ENCODE assay signal across 10 cellular contexts in genomic region chr17:46195217-46195855, GRCh38. TPM values are rescaled to one million over a fixed set of nuclear protein-coding genes. Genes with fewer than 3 reads are reported as not detected.
DNase-seq lines count a peak whose midpoint lies in the region; ATAC-seq, FAIRE-seq and TF ChIP-seq lines count a peak whose summit lies in the region.
"Had no signal": no experiment of that assay in that cellular context is flagged by ENCODE, and none has a peak within 500 bp of the region (broad histone marks: within the 10 kb centered on the region; RNA-seq: fewer than 3 reads in every experiment).

No MANE protein-coding gene starts in this region.

- H3K9me3 Mint-ChIP-seq in T-cell (no peaks in the 10 kb centered on the region), progenitor cell of endocrine pancreas (ENCODE audit: low read depth) (no peaks in the 10 kb centered on the region)

- no peaks in the 10 kb centered on the region for H3K36me3 ChIP-seq in kidney (ENCODE audit: control insufficient read depth in 1 of 2, insufficient read depth in 2 of 2, low read length in 2 of 2)

- H3K27ac Mint-ChIP-seq in T-cell, result peak overlapping the region; percentile 93 to 98
- no peak overlapping the region for H3K27ac Mint-ChIP-seq in progenitor cell of endocrine pancreas

- H3K36me3 Mint-ChIP-seq in T-cell, result peaks cover 6% of the 10 kb centered on the region
- H3K36me3 Mint-ChIP-seq in progenitor cell of endocrine pancreas (ENCODE audit: insufficient read depth), result peaks cover 3% of the 10 kb centered on the region

- peak overlapping the region; percentile 83 to 96 (median 85) for H3K4me3 Mint-ChIP-seq in T-cell
- no peak overlapping the region for H3K4me3 Mint-ChIP-seq in progenitor cell of endocrine pancreas (ENCODE audit: low read depth)

- peaks cover 58 to 74% (median 64%) of the 10 kb centered on the region in 3 donors for H3K4me1 Mint-ChIP-seq in T-cell
- H3K4me1 Mint-ChIP-seq in progenitor cell of endocrine pancreas (ENCODE audit: low read depth), result peaks cover 23% of the 10 kb centered on the region

- intact Hi-C loops in kidney (cut with DNase I), result no loop called here

- TF ChIP-seq CTCF in 22Rv1 (IDR thresholded peaks at IDR 0.05), result peak; percentile 55
- no peak for TF ChIP-seq CTCF in kidney (IDR thresholded peaks at IDR 0.05; ENCODE audit: borderline replicate concordance, extremely low read depth, insufficient read depth)
- TF ChIP-seq CTCF in progenitor cell of endocrine pancreas (IDR thresholded peaks at IDR 0.05; ENCODE audit: unreplicated experiment), result no peak

- peaks cover 8 to 22% of the 10 kb centered on the region in 2 donors for H3K4me1 ChIP-seq in kidney (ENCODE audit: control insufficient read depth in 1 of 2, insufficient read depth in 1 of 2, low read depth in 1 of 2, low read length in 2 of 2)

- no peaks in the 10 kb centered on the region for H3K9me3 ChIP-seq in kidney (ENCODE audit: control insufficient read depth in 1 of 2, low read length in 2 of 2)
- H3K9me3 ChIP-seq: mucosa of descending colon had no signal

- no peak overlapping the region for H3K9ac ChIP-seq in kidney (ENCODE audit: low read length in 2 of 2)

- no peak for FAIRE-seq in kidney (lab: Jason Lieb, UNC)

- H3K27ac ChIP-seq in 22Rv1 (no peak overlapping the region), kidney (ENCODE audit: low read depth in 2 of 2, low read length in 2 of 2) (no peak overlapping the region)

- H3K4me3 ChIP-seq in kidney (ENCODE audit: low read length in 2 of 2), result no peak overlapping the region
- H3K4me3 ChIP-seq: mucosa of descending colon had no signal

- POLR2A ChIA-PET in T-cell (lab: Charles Lee), result interaction anchor here in 1 of 2 donors (0.6 kb wide), 1 partner anchor 106 kb away, joined by 3 read pairs; no protein-coding TSS in a partner anchor

- CTCF ChIA-PET in T-cell (lab: Charles Lee), result interaction anchor here in 1 of 2 donors (0.6 to 1.0 kb wide), 4 partner anchors 16 to 136 kb away, joined by 3 to 9 read pairs (median 4); no protein-coding TSS in a partner anchor

- DNase-seq in DMS 273 treated with DMSO at 0.1 percent for 48 hours (lab: John Stamatoyannopoulos, UW) (peak; percentile 34), T-cell (no peak), kidney (peak; percentile 52), progenitor cell of endocrine pancreas (ENCODE audit: low spot score, unreplicated experiment) (no peak)
- DNase-seq: COR-L47 had no signal

- H3K27me3 Mint-ChIP-seq in T-cell, result no peaks in the 10 kb centered on the region
- no peaks in the 10 kb centered on the region for H3K27me3 Mint-ChIP-seq in progenitor cell of endocrine pancreas

- no peak for ATAC-seq in T-cell (replicated peaks in 1 of 4)
- ATAC-seq in HG03095 (IDR thresholded peaks at IDR 0.05; ENCODE audit: unreplicated experiment), result no peak
- no peak for ATAC-seq in HG03175 (IDR thresholded peaks at IDR 0.05; ENCODE audit: unreplicated experiment)
- no peak for ATAC-seq in GM21360 (IDR thresholded peaks at IDR 0.05; ENCODE audit: unreplicated experiment)
- ATAC-seq: mucosa of descending colon had no signal

RNA-seq across cellular contexts. Expression of gene KANSL1, which starts 2.1 kb away (rescaled TPM):
- total RNA-seq in T-cell (100 to 1,000 TPM; 113 to 301 (median 160) TPM), kidney (97.3 TPM), progenitor cell of endocrine pancreas (173 and 174 TPM in 2 replicates)
- 13.7 TPM for polyA plus RNA-seq in kidney (ENCODE audit: insufficient read depth, low read depth, low replicate concordance)

Comparison
In these comparisons a context has a peak if more than half of its experiments do, and no peak if none do; other contexts are left out.
1. DNase-seq: peak in DMS 273 treated with DMSO at 0.1 percent for 48 hours (single experiment) and kidney (single experiment); none in T-cell (0 of 34) and progenitor cell of endocrine pancreas (single experiment).